23 cellular contexts compared by ENCODE assay signal in genomic region chr17:73465851-73466250, GRCh38.
"Had no signal": no experiment of that assay in that cellular context is flagged by ENCODE, and none has a peak within 500 bp of the region (broad histone marks: within the 10 kb centered on the region; RNA-seq: fewer than 3 reads in every experiment).

No MANE protein-coding gene starts in this region.

- H3K4me3 Mint-ChIP-seq: activated CD4-positive, alpha-beta T cell treated with anti-CD3 and anti-CD28 coated beads, Interleukin-2, amount 10 ng/mL, durations not matched to agents 7 days and 5 days; activated naive CD4-positive, alpha-beta T cell treated with anti-CD3 and anti-CD28 coated beads, Interleukin-2, amount 10 ng/mL, durations not matched to agents 7 days and 5 days; activated naive CD8-positive, alpha-beta T cell treated with anti-CD3 and anti-CD28 coated beads, Interleukin-2, amount 50 U/mL, for 24 hours; activated T-cell treated with anti-CD3 and anti-CD28 coated beads, Interleukin-2, amount 50 U/mL, for 4 hours; central memory CD8-positive, alpha-beta T cell; endodermal cell; natural killer cell; stimulated activated effector memory CD8-positive, alpha-beta T cell treated with anti-CD3 and anti-CD28 coated beads, Interleukin-12 subunit alpha, Interleukin-12 subunit beta, amount 100 ng/mL, for 72 hours had no signal

- H3K27ac ChIP-seq: colonic mucosa, epithelial cell of prostate, sigmoid colon, stomach, vagina had no signal

- ATAC-seq: activated naive CD8-positive, alpha-beta T cell treated with anti-CD3 and anti-CD28 coated beads, Interleukin-2, amount 50 U/mL, for 24 hours; activated T-cell treated with anti-CD3 and anti-CD28 coated beads, Interleukin-2, amount 50 U/mL, for 4 hours; left cardiac atrium; natural killer cell; stimulated activated effector memory CD8-positive, alpha-beta T cell treated with anti-CD3 and anti-CD28 coated beads, Interleukin-12 subunit alpha, Interleukin-12 subunit beta, amount 100 ng/mL, for 72 hours had no signal

- H3K36me3 Mint-ChIP-seq: activated naive CD4-positive, alpha-beta T cell treated with anti-CD3 and anti-CD28 coated beads, Interleukin-2, amount 10 ng/mL, durations not matched to agents 7 days and 5 days; natural killer cell; stimulated activated effector memory CD8-positive, alpha-beta T cell treated with anti-CD3 and anti-CD28 coated beads, Interleukin-12 subunit alpha, Interleukin-12 subunit beta, amount 100 ng/mL, for 72 hours had no signal

- H3K4me1 Mint-ChIP-seq: activated naive CD4-positive, alpha-beta T cell treated with anti-CD3 and anti-CD28 coated beads, Interleukin-2, amount 10 ng/mL, durations not matched to agents 7 days and 5 days; central memory CD8-positive, alpha-beta T cell; natural killer cell; stimulated activated effector memory CD8-positive, alpha-beta T cell treated with anti-CD3 and anti-CD28 coated beads, Interleukin-12 subunit alpha, Interleukin-12 subunit beta, amount 100 ng/mL, for 72 hours had no signal

- H3K9me3 ChIP-seq: colonic mucosa, sigmoid colon, stomach, vagina had no signal

- H3K27me3 ChIP-seq: colonic mucosa, sigmoid colon, stomach, vagina had no signal

- H3K4me3 ChIP-seq: colonic mucosa, sigmoid colon, stomach, vagina had no signal

- DNase-seq: activated CD4-positive, alpha-beta T cell treated with anti-CD3 and anti-CD28 coated beads, Interleukin-2, amount 10 ng/mL, durations not matched to agents 7 days and 5 days; activated CD8-positive, alpha-beta memory T cell treated with anti-CD3 and anti-CD28 coated beads, Interleukin-2, amount 50 U/mL, for 4 hours; activated effector memory CD4-positive, alpha-beta T cell treated with Interleukin-2 at 50 U/mL for 16 hours; activated naive CD4-positive, alpha-beta T cell treated with anti-CD3 and anti-CD28 coated beads, Interleukin-2, amount 10 ng/mL, durations not matched to agents 7 days and 5 days; activated naive CD8-positive, alpha-beta T cell treated with anti-CD3 and anti-CD28 coated beads, Interleukin-2, amount 50 U/mL, for 24 hours; activated T-cell treated with anti-CD3 and anti-CD28 coated beads, Interleukin-2, amount 50 U/mL, for 4 hours; anterior cingulate cortex; colonic mucosa; endodermal cell; foreskin fibroblast; hippocampal formation; left cardiac atrium; mesenchymal stem cell; natural killer cell; nucleus accumbens; sigmoid colon; stimulated activated CD4-positive, alpha-beta T cell treated with anti-CD3 and anti-CD28 coated beads, Interleukin-4, amount 100 ng/mL, for 24 hours; stomach; trophoblast cell had no signal

- H3K36me3 ChIP-seq: colonic mucosa, sigmoid colon, stomach, vagina had no signal

- H3K4me1 ChIP-seq: colonic mucosa, sigmoid colon, stomach, vagina had no signal

- H3K27me3 Mint-ChIP-seq: activated CD4-positive, alpha-beta T cell treated with anti-CD3 and anti-CD28 coated beads, Interleukin-2, amount 10 ng/mL, durations not matched to agents 7 days and 5 days; activated naive CD8-positive, alpha-beta T cell treated with anti-CD3 and anti-CD28 coated beads, Interleukin-2, amount 50 U/mL, for 24 hours had no signal

- H3K27ac Mint-ChIP-seq: activated CD4-positive, alpha-beta T cell treated with anti-CD3 and anti-CD28 coated beads, Interleukin-2, amount 10 ng/mL, durations not matched to agents 7 days and 5 days; activated naive CD4-positive, alpha-beta T cell treated with anti-CD3 and anti-CD28 coated beads, Interleukin-2, amount 10 ng/mL, durations not matched to agents 7 days and 5 days; activated naive CD8-positive, alpha-beta T cell treated with anti-CD3 and anti-CD28 coated beads, Interleukin-2, amount 50 U/mL, for 24 hours; endodermal cell; natural killer cell; stimulated activated effector memory CD8-positive, alpha-beta T cell treated with anti-CD3 and anti-CD28 coated beads, Interleukin-12 subunit alpha, Interleukin-12 subunit beta, amount 100 ng/mL, for 72 hours had no signal

- H3K9me3 Mint-ChIP-seq: activated CD4-positive, alpha-beta T cell treated with anti-CD3 and anti-CD28 coated beads, Interleukin-2, amount 10 ng/mL, durations not matched to agents 7 days and 5 days; activated naive CD4-positive, alpha-beta T cell treated with anti-CD3 and anti-CD28 coated beads, Interleukin-2, amount 10 ng/mL, durations not matched to agents 7 days and 5 days; activated T-cell treated with anti-CD3 and anti-CD28 coated beads, Interleukin-2, amount 50 U/mL, for 4 hours; central memory CD8-positive, alpha-beta T cell; endodermal cell; natural killer cell; stimulated activated effector memory CD8-positive, alpha-beta T cell treated with anti-CD3 and anti-CD28 coated beads, Interleukin-12 subunit alpha, Interleukin-12 subunit beta, amount 100 ng/mL, for 72 hours had no signal
